Comparison of ENCODE assay signal across 13 cellular contexts in the genomic region with DNA sequence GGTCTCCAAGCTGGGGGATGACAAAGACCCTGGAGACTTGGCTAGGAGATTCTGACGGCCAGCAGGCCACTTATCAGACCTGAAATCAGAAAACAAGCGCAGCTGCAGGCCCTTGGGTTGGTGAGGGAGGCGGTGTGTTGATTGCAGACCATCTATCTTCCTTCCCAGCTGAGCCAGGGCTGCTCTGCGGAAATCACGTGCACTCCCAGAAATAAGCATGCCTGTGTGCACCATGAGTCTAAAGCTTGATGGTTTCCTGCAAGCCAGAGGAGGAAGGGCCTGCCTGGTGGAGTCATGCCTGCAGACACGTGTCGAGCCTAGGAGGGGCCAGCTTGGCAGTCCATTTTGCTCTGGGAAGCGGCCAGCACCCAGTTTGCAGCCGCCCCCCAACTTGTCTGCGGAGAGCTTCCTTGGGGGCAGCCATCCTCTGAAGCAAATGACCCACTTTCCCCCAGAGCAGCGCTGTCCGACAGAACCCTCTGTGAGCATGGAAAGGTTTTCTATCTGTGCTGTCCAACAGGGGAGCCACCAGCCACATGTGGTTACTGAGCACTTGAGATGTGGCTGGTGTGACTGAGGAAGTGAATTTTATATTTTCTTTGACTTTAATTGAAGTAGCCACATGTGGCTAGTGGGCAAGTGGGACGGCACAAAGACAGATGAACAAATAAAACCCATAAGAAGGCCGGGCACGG.
DNase-seq lines count a peak whose midpoint lies in the region; ATAC-seq and TF ChIP-seq lines count a peak whose summit lies in the region.
"Had no signal": no experiment of that assay in that cellular context is flagged by ENCODE, and none has a peak within 500 bp of the region (broad histone marks: within the 10 kb centered on the region; RNA-seq: fewer than 3 reads in every experiment).

No MANE protein-coding gene starts in this region.

- H3K36me3 Mint-ChIP-seq in CD8-positive, alpha-beta memory T cell: no peaks in the 10 kb centered on the region
- H3K36me3 Mint-ChIP-seq: IgD-negative memory B cell had no signal

- H3K9me3 Mint-ChIP-seq in CD8-positive, alpha-beta memory T cell: peaks cover 0 to 2% (median 0%) of the 10 kb centered on the region in 5 donors

- no peaks in the 10 kb centered on the region for H3K9me3 ChIP-seq in upper lobe of right lung
- no peaks in the 10 kb centered on the region for H3K9me3 ChIP-seq in CD8-positive, alpha-beta memory T cell (ENCODE audit: low read length)
- H3K9me3 ChIP-seq: prostate gland had no signal

- POLR2A ChIA-PET in CD8-positive, alpha-beta memory T cell (lab: Charles Lee): no interaction called here

- H3K27ac Mint-ChIP-seq in CD8-positive, alpha-beta memory T cell: no peak overlapping the region
- H3K27ac Mint-ChIP-seq: activated naive CD8-positive, alpha-beta T cell treated with anti-CD3 and anti-CD28 coated beads, Interleukin-2, amount 50 U/mL, for 24 hours had no signal

- CTCF ChIA-PET in CD8-positive, alpha-beta memory T cell (lab: Charles Lee): no interaction called here

- H3K27me3 Mint-ChIP-seq in CD8-positive, alpha-beta memory T cell: peaks cover 0 to 14% of the 10 kb centered on the region in 2 donors
- H3K27me3 Mint-ChIP-seq: activated naive CD8-positive, alpha-beta T cell treated with anti-CD3 and anti-CD28 coated beads, Interleukin-2, amount 50 U/mL, for 24 hours had no signal

- peaks cover 6 to 10% (median 9%) of the 10 kb centered on the region in 3 donors for H3K4me1 Mint-ChIP-seq in CD8-positive, alpha-beta memory T cell
- H3K4me1 Mint-ChIP-seq: IgD-negative memory B cell had no signal

- TF ChIP-seq CTCF in upper lobe of right lung (IDR thresholded peaks at IDR 0.05): no peak

- no peaks in the 10 kb centered on the region for H3K4me1 ChIP-seq in upper lobe of right lung
- H3K4me1 ChIP-seq in CD8-positive, alpha-beta memory T cell (ENCODE audit: insufficient read depth, low read length): peaks cover 2% of the 10 kb centered on the region
- H3K4me1 ChIP-seq: prostate gland had no signal

- intact Hi-C loops in upper lobe of right lung (cut with DNase I): no loop called here

- no peaks in the 10 kb centered on the region for H3K36me3 ChIP-seq in upper lobe of right lung
- H3K36me3 ChIP-seq in CD8-positive, alpha-beta memory T cell (ENCODE audit: insufficient read depth, low read length): no peaks in the 10 kb centered on the region
- H3K36me3 ChIP-seq: prostate gland had no signal

- ATAC-seq in upper lobe of right lung (peak; percentile 81), HG03097 (IDR thresholded peaks at IDR 0.05; ENCODE audit: low FRiP score, unreplicated experiment) (no peak)
- ATAC-seq: activated naive CD8-positive, alpha-beta T cell treated with anti-CD3 and anti-CD28 coated beads, Interleukin-2, amount 50 U/mL, for 24 hours had no signal

- no peaks in the 10 kb centered on the region for H3K27me3 ChIP-seq in upper lobe of right lung
- no peaks in the 10 kb centered on the region for H3K27me3 ChIP-seq in CD8-positive, alpha-beta memory T cell (ENCODE audit: insufficient read depth, low read length, poor library complexity, severe bottlenecking)

- H3K4me3 Mint-ChIP-seq in CD8-positive, alpha-beta memory T cell: no peak overlapping the region
- H3K4me3 Mint-ChIP-seq: activated naive CD8-positive, alpha-beta T cell treated with anti-CD3 and anti-CD28 coated beads, Interleukin-2, amount 50 U/mL, for 24 hours; IgD-negative memory B cell had no signal

- peak; percentile 37 to 56 for DNase-seq in SHP77 (lab: John Stamatoyannopoulos, UW)
- no peak for DNase-seq in SHP77 treated with DMSO at 0.1 percent for 48 hours (lab: John Stamatoyannopoulos, UW)
- DNase-seq in amniotic epithelial cell (ENCODE audit: low read depth): peak; percentile 88
- DNase-seq in islet precursor cell: peak; percentile 94
- DNase-seq in upper lobe of right lung: peak; percentile 60
- DNase-seq in stimulated activated CD4-positive, alpha-beta T cell treated with anti-CD3 and anti-CD28 coated beads, Interleukin-1b, Interleukin-23, amount 100 ng/mL, for 48 hours: no peak
- DNase-seq in CD8-positive, alpha-beta memory T cell: no peak
- DNase-seq: activated CD8-positive, alpha-beta memory T cell treated with anti-CD3 and anti-CD28 coated beads for 24 hours; activated naive CD8-positive, alpha-beta T cell treated with anti-CD3 and anti-CD28 coated beads, Interleukin-2, amount 50 U/mL, for 24 hours; NCI-H510A treated with DMSO at 0.1 percent for 48 hours had no signal

- no peak overlapping the region for H3K27ac ChIP-seq in upper lobe of right lung
- no peak overlapping the region for H3K27ac ChIP-seq in CD8-positive, alpha-beta memory T cell (ENCODE audit: low read depth, low read length)
- H3K27ac ChIP-seq: prostate gland had no signal

- H3K4me3 ChIP-seq in upper lobe of right lung: no peak overlapping the region
- no peak overlapping the region for H3K4me3 ChIP-seq in CD8-positive, alpha-beta memory T cell (ENCODE audit: low read length)
- H3K4me3 ChIP-seq: prostate gland had no signal

Comparison
In these comparisons a context has a peak if more than half of its experiments do, and no peak if none do; other contexts are left out.
1. DNase-seq: peak in SHP77 (2 of 2), amniotic epithelial cell (single experiment), islet precursor cell (single experiment) and upper lobe of right lung (single experiment); none in SHP77 treated with DMSO at 0.1 percent for 48 hours (single experiment), stimulated activated CD4-positive, alpha-beta T cell treated with anti-CD3 and anti-CD28 coated beads, Interleukin-1b, Interleukin-23, amount 100 ng/mL, for 48 hours (single experiment) and CD8-positive, alpha-beta memory T cell (0 of 5).